9 cellular contexts compared by ENCODE assay signal in the genomic region with DNA sequence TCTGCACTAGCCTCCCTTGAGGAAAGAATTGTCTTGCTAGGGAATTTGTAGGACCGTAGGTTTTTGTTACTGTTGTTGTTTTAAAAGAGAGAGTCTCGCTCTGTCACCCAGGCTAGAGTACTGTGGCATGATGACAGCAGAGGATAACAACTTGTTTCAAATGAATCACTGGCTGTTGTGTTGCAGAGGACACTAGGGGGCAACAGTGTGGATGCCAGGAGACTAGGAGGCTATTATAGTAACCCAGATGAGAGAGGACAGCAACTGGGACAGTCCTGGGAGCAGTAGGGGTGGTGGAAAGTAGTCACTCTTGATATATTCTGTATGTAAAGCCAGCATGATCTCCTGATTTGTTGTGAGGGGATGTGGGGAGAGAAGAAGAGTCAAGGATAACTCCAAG. TPM values are rescaled to one million over a fixed set of nuclear protein-coding genes. Genes with fewer than 3 reads are reported as not detected.
A peak's percentile ranks its signal among the peaks of the same experiment; 100 is the strongest.
DNase-seq lines count a peak whose midpoint lies in the region; ATAC-seq, FAIRE-seq and TF ChIP-seq lines count a peak whose summit lies in the region.
"Had no signal": no experiment of that assay in that cellular context is flagged by ENCODE, and none has a peak within 500 bp of the region (broad histone marks: within the 10 kb centered on the region; RNA-seq: fewer than 3 reads in every experiment).

No MANE protein-coding gene starts in this region.

- ATAC-seq in HG03520 (IDR thresholded peaks at IDR 0.05; ENCODE audit: unreplicated experiment) (peak; percentile 64), GM12878 (peak; percentile 83), GM21515 (IDR thresholded peaks at IDR 0.05; ENCODE audit: unreplicated experiment) (no peak)
- ATAC-seq in naive thymus-derived CD4-positive, alpha-beta T cell = peak; percentile 10

- no peak overlapping the region for H2AFZ ChIP-seq in GM12878 (ENCODE audit: control insufficient read depth, low read depth, low read length)

- H3K9me3 Mint-ChIP-seq in MCF 10A (ENCODE audit: unreplicated experiment) = no peaks in the 10 kb centered on the region
- H3K9me3 Mint-ChIP-seq in naive thymus-derived CD4-positive, alpha-beta T cell = peaks cover 0 to 3% (median 0%) of the 10 kb centered on the region in 11 donors
- H3K9me3 Mint-ChIP-seq in activated T-cell treated with anti-CD3 and anti-CD28 coated beads, Interleukin-2, amount 50 U/mL, for 24 hours = no peaks in the 10 kb centered on the region
- H3K9me3 Mint-ChIP-seq: activated naive CD8-positive, alpha-beta T cell treated with anti-CD3 and anti-CD28 coated beads, Interleukin-2, amount 10 ng/mL, durations not matched to agents 7 days and 5 days had no signal

- WGBS in GM12878 (ENCODE audit: insufficient coverage, insufficient replicate concordance, low lambda C conversion rate, missing lambda C conversion rate) = 14% methylated on average over 2 of the region's 2 CpGs

- no peak overlapping the region for H3K4me2 ChIP-seq in GM12878 (ENCODE audit: control insufficient read depth, insufficient read depth)

- no TSS peak for BruUV-seq in MCF 10A (replicated peaks; lab: Mats Ljungman, UMichigan)
- BruUV-seq in GM12878 (replicated peaks; lab: Mats Ljungman, UMichigan) = no TSS peak

- TF ChIP-seq POLR2A in breast epithelium (IDR thresholded peaks at IDR 0.05) (no peak), GM12878 (IDR thresholded peaks at IDR 0.05; ENCODE audit: low read depth, low read length) (no peak)

- no peaks in the 10 kb centered on the region for H4K20me1 ChIP-seq in GM12878 (ENCODE audit: control insufficient read depth, insufficient read depth)

- H3K9ac ChIP-seq in GM12878 (ENCODE audit: control insufficient read depth, insufficient read depth, low read length) = no peak overlapping the region

- in situ Hi-C loops in GM12878 (cut with MboI) = no loop called here

- POLR2A ChIA-PET in MCF 10A (lab: Yijun Ruan, JAX) (no interaction called here), GM12878 (lab: Charles Lee) (no interaction called here)
- POLR2A ChIA-PET in naive thymus-derived CD4-positive, alpha-beta T cell (lab: Charles Lee) = no interaction called here

- no peaks in the 10 kb centered on the region for H3K36me3 Mint-ChIP-seq in MCF 10A (ENCODE audit: insufficient read depth, unreplicated experiment)
- H3K36me3 Mint-ChIP-seq in naive thymus-derived CD4-positive, alpha-beta T cell = no peaks in the 10 kb centered on the region
- no peaks in the 10 kb centered on the region for H3K36me3 Mint-ChIP-seq in activated T-cell treated with anti-CD3 and anti-CD28 coated beads, Interleukin-2, amount 50 U/mL, for 24 hours (ENCODE audit: low read depth)
- H3K36me3 Mint-ChIP-seq: activated naive CD8-positive, alpha-beta T cell treated with anti-CD3 and anti-CD28 coated beads, Interleukin-2, amount 10 ng/mL, durations not matched to agents 7 days and 5 days had no signal

- H3K4me3 ChIP-seq in breast epithelium = no peak overlapping the region
- H3K4me3 ChIP-seq in GM12878 = no peak overlapping the region
- no peak overlapping the region for H3K4me3 ChIP-seq in naive thymus-derived CD4-positive, alpha-beta T cell (ENCODE audit: low read length)

- FAIRE-seq in GM12878 (lab: Jason Lieb, UNC) = no peak

- peak; percentile 21; the same call in 1 of the 2 replicates for TF ChIP-seq RAD21 in GM12878 (IDR thresholded peaks at IDR 0.05; ENCODE audit: insufficient read depth, low read depth, low read length)

- no peak overlapping the region for H3K27ac ChIP-seq in breast epithelium
- no peak overlapping the region for H3K27ac ChIP-seq in GM12878 (ENCODE audit: control insufficient read depth, insufficient read depth)
- H3K27ac ChIP-seq in naive thymus-derived CD4-positive, alpha-beta T cell (ENCODE audit: low read depth, low read length) = no peak overlapping the region

- H3K27me3 ChIP-seq in breast epithelium (no peaks in the 10 kb centered on the region), GM12878 (replicated peaks in 1 of 2; ENCODE audit: control insufficient read depth in 2 of 2, insufficient read depth in 2 of 2, low read length in 1 of 2) (peaks cover 0 to 2% of the 10 kb centered on the region in 2 experiments; a peak in 2 of 4 replicates)
- H3K27me3 ChIP-seq in naive thymus-derived CD4-positive, alpha-beta T cell (ENCODE audit: control insufficient read depth in 2 of 2, insufficient read depth in 2 of 2, low read length in 2 of 2) = peaks cover 0 to 2% of the 10 kb centered on the region in 2 donors

- H3K9me3 ChIP-seq in breast epithelium (no peaks in the 10 kb centered on the region), GM12878 (replicated peaks; ENCODE audit: control insufficient read depth, insufficient read depth, low read length) (no peaks in the 10 kb centered on the region)
- H3K9me3 ChIP-seq in naive thymus-derived CD4-positive, alpha-beta T cell (ENCODE audit: control insufficient read depth in 2 of 3, low read length in 3 of 3) = no peaks in the 10 kb centered on the region

- CTCF ChIA-PET in MCF 10A (lab: Yijun Ruan, JAX) (interaction anchor here (0.8 to 1.6 kb wide), 3 partner anchors 12 to 35 kb away, joined by 3 to 4 read pairs (median 4); no protein-coding TSS in a partner anchor), GM12878 (lab: Yijun Ruan, JAX) (interaction anchor here (0.7 to 6.4 kb wide), 9 partner anchors 11 to 117 kb away, joined by 4 to 33 read pairs (median 4); no protein-coding TSS in a partner anchor)
- CTCF ChIA-PET in naive thymus-derived CD4-positive, alpha-beta T cell (lab: Charles Lee) = no interaction called here

- H3K36me3 ChIP-seq in breast epithelium = no peaks in the 10 kb centered on the region
- no peaks in the 10 kb centered on the region for H3K36me3 ChIP-seq in GM12878 (ENCODE audit: control insufficient read depth in 2 of 2, insufficient read depth in 2 of 2, low read length in 1 of 2)
- H3K36me3 ChIP-seq in naive thymus-derived CD4-positive, alpha-beta T cell (ENCODE audit: control insufficient read depth in 2 of 3, insufficient read depth in 3 of 3, low read length in 3 of 3) = no peaks in the 10 kb centered on the region

- TF ChIP-seq CTCF in MCF 10A (IDR thresholded peaks at IDR 0.05; ENCODE audit: unreplicated experiment) (peak; percentile 21), breast epithelium (IDR thresholded peaks at IDR 0.05) (no peak), GM12878 (IDR thresholded peaks at IDR 0.05 in 2 of 3, conservative IDR thresholded peaks at IDR 0.05 in 1 of 3; ENCODE audit: control insufficient read depth in 2 of 3, extremely low read depth in 1 of 3, insufficient read depth in 1 of 3, low read depth in 3 of 3, low read length in 3 of 3) (peak; percentile 32 to 47 (median 34); a peak in 3 of 6 replicates)

- no peaks in the 10 kb centered on the region for H3K27me3 Mint-ChIP-seq in MCF 10A (ENCODE audit: insufficient read depth, unreplicated experiment)
- peaks cover 23 to 66% (median 36%) of the 10 kb centered on the region in 5 donors for H3K27me3 Mint-ChIP-seq in naive thymus-derived CD4-positive, alpha-beta T cell
- H3K27me3 Mint-ChIP-seq in activated T-cell treated with anti-CD3 and anti-CD28 coated beads, Interleukin-2, amount 50 U/mL, for 24 hours = peaks cover 26% of the 10 kb centered on the region

- H3K79me2 ChIP-seq in GM12878 (ENCODE audit: control insufficient read depth, insufficient read depth, low read length) = no peaks in the 10 kb centered on the region

- H3K4me1 ChIP-seq in breast epithelium (no peaks in the 10 kb centered on the region), GM12878 (ENCODE audit: control insufficient read depth, insufficient read depth, low read length) (no peaks in the 10 kb centered on the region)
- H3K4me1 ChIP-seq in naive thymus-derived CD4-positive, alpha-beta T cell (ENCODE audit: control insufficient read depth in 2 of 2, insufficient read depth in 2 of 2, low read length in 2 of 2) = no peaks in the 10 kb centered on the region

- peak; percentile 55 for DNase-seq in MCF 10A (ENCODE audit: unreplicated experiment)
- no peak for DNase-seq in breast epithelium (ENCODE audit: low spot score in 2 of 2)
- DNase-seq in GM12878 (ENCODE audit: low read depth, low spot score) = no peak
- DNase-seq in naive thymus-derived CD4-positive, alpha-beta T cell = no peak
- no peak for DNase-seq in activated T-cell treated with anti-CD3 and anti-CD28 coated beads, Interleukin-2, amount 50 U/mL, for 24 hours
- DNase-seq in activated gamma-delta T cell (lab: John Stamatoyannopoulos, UW) = no peak
- DNase-seq: activated naive CD8-positive, alpha-beta T cell treated with anti-CD3 and anti-CD28 coated beads, Interleukin-2, amount 10 ng/mL, durations not matched to agents 7 days and 5 days had no signal

- RAD21 ChIA-PET in GM12878 (lab: Charles Lee; ENCODE audit: unreplicated experiment) = interaction anchor here (1.2 to 2.0 kb wide), 3 partner anchors 10 to 116 kb away, joined by 3 to 8 read pairs (median 8); no protein-coding TSS in a partner anchor

- H3K4me1 Mint-ChIP-seq in MCF 10A (ENCODE audit: insufficient read depth, unreplicated experiment) = peaks cover 25% of the 10 kb centered on the region
- H3K4me1 Mint-ChIP-seq in naive thymus-derived CD4-positive, alpha-beta T cell = no peaks in the 10 kb centered on the region
- no peaks in the 10 kb centered on the region for H3K4me1 Mint-ChIP-seq in activated T-cell treated with anti-CD3 and anti-CD28 coated beads, Interleukin-2, amount 50 U/mL, for 24 hours (ENCODE audit: low read depth)
- H3K4me1 Mint-ChIP-seq: activated naive CD8-positive, alpha-beta T cell treated with anti-CD3 and anti-CD28 coated beads, Interleukin-2, amount 10 ng/mL, durations not matched to agents 7 days and 5 days had no signal

- H3K27ac Mint-ChIP-seq in MCF 10A (ENCODE audit: low read depth, unreplicated experiment) = no peak overlapping the region
- H3K27ac Mint-ChIP-seq in naive thymus-derived CD4-positive, alpha-beta T cell = no peak overlapping the region
- no peak overlapping the region for H3K27ac Mint-ChIP-seq in activated T-cell treated with anti-CD3 and anti-CD28 coated beads, Interleukin-2, amount 50 U/mL, for 24 hours
- H3K27ac Mint-ChIP-seq: activated naive CD8-positive, alpha-beta T cell treated with anti-CD3 and anti-CD28 coated beads, Interleukin-2, amount 10 ng/mL, durations not matched to agents 7 days and 5 days had no signal

- TF ChIP-seq EP300 in GM12878 (IDR thresholded peaks at IDR 0.05; ENCODE audit: borderline replicate concordance in 1 of 2, control insufficient read depth in 1 of 2, low read depth in 2 of 2, low read length in 2 of 2) = no peak

- intact Hi-C loops in MCF 10A (cut with micrococcal nuclease) (no loop called here), breast epithelium (cut with DNase I; ENCODE audit: low total_unique reads) (no loop called here), GM12878 (cut with micrococcal nuclease; ENCODE audit: unreplicated experiment) (no loop called here)
- intact Hi-C loops in naive thymus-derived CD4-positive, alpha-beta T cell (cut with micrococcal nuclease) = loop anchor here in 1 of 2 donors (2.0 kb wide), 1 partner anchor 13 kb away; no protein-coding TSS in a partner anchor

- SMC1A ChIA-PET in GM12878 (lab: Charles Lee; ENCODE audit: uncharacterized antibody, unreplicated experiment) = interaction anchor here (0.7 to 4.0 kb wide), 6 partner anchors 9 to 1083 kb away, joined by 3 to 15 read pairs (median 8); no protein-coding TSS in a partner anchor

- no peak overlapping the region for H3K4me3 Mint-ChIP-seq in MCF 10A (ENCODE audit: unreplicated experiment)
- no peak overlapping the region for H3K4me3 Mint-ChIP-seq in naive thymus-derived CD4-positive, alpha-beta T cell
- H3K4me3 Mint-ChIP-seq in activated T-cell treated with anti-CD3 and anti-CD28 coated beads, Interleukin-2, amount 50 U/mL, for 24 hours = no peak overlapping the region
- H3K4me3 Mint-ChIP-seq: activated naive CD8-positive, alpha-beta T cell treated with anti-CD3 and anti-CD28 coated beads, Interleukin-2, amount 10 ng/mL, durations not matched to agents 7 days and 5 days had no signal

RNA-seq across cellular contexts. Expression of a gene that starts 41.8 kb away (rescaled TPM):
- total RNA-seq in MCF 10A (2022) (0.72 TPM in 1 of 2 replicates, not detected in the other), breast epithelium (100 to 1,000 TPM in 2 of 3 donors, 10 to 100 TPM in 1; 54.0 to 142 (median 129) TPM), GM12878 (2014; rRNA removed) (not detected in 2 replicates), GM12878 (2014; rRNA removed; fragmentation: Illumina TruSeq; extraction: Trizol) (not detected in 2 replicates), GM12878 (2021) (0.21 and 0.27 TPM in 2 replicates)
- total RNA-seq in GM12878 (2013; cell fraction: nucleolus; rRNA removed) = 0.73 TPM in 1 of 2 replicates, not detected in the other
- not detected for polyA plus RNA-seq in GM12878 (2011; ENCODE audit: low read depth)
- polyA plus RNA-seq in GM12878 (2011; rRNA removed) (not detected in 2 replicates), GM12878 (2014; fragmentation: Illumina TruSeq; extraction: Trizol) (not detected in 2 replicates), GM12878 (2014; fragmentation: Nextera tagmentation; extraction: Ambion mirVana) (not detected), GM12878 (2014; rRNA removed) (not detected in 2 replicates), GM12878 (2016; fragmentation: Nextera tagmentation; extraction: Ambion mirVana) (under 1 TPM; 0.11 to 0.14 TPM)
- 0.15 TPM in 1 of 2 replicates, not detected in the other for polyA plus RNA-seq in GM12878 (2011; cell fraction: cytosol; rRNA removed)
- polyA plus RNA-seq in GM12878 (2011; cell fraction: nucleus; rRNA removed) = not detected in 2 replicates
- 0.09 TPM in 1 of 2 replicates, not detected in the other for polyA plus RNA-seq in GM12878 (2012)
- not detected in 2 replicates for polyA minus RNA-seq in GM12878 (2011; rRNA and poly(A)+ RNA removed)
- polyA minus RNA-seq in GM12878 (2011; cell fraction: cytosol; rRNA and poly(A)+ RNA removed) = not detected in 2 replicates
- not detected in 2 replicates for polyA minus RNA-seq in GM12878 (2011; cell fraction: nucleus; rRNA and poly(A)+ RNA removed)
- not detected for total RNA-seq in naive thymus-derived CD4-positive, alpha-beta T cell
- polyA plus RNA-seq in naive thymus-derived CD4-positive, alpha-beta T cell = not detected
- total RNA-seq: activated naive CD8-positive, alpha-beta T cell treated with anti-CD3 and anti-CD28 coated beads, Interleukin-2, amount 10 ng/mL, durations not matched to agents 7 days and 5 days had no signal

RNA-seq across cellular contexts. Expression of a gene that starts 51.0 kb away (rescaled TPM):
- total RNA-seq in MCF 10A (2022) (not detected in 2 replicates), breast epithelium (not detected), GM12878 (2014; rRNA removed) (not detected in 2 replicates), GM12878 (2014; rRNA removed; fragmentation: Illumina TruSeq; extraction: Trizol) (not detected in 2 replicates), GM12878 (2021) (not detected in 2 replicates)
- total RNA-seq in GM12878 (2013; cell fraction: nucleolus; rRNA removed) = not detected in 2 replicates
- polyA plus RNA-seq in GM12878 (2011; ENCODE audit: low read depth) = not detected
- polyA plus RNA-seq in GM12878 (2011; rRNA removed) (not detected in 2 replicates), GM12878 (2014; fragmentation: Illumina TruSeq; extraction: Trizol) (0.03 TPM in 1 of 2 replicates, not detected in the other), GM12878 (2014; fragmentation: Nextera tagmentation; extraction: Ambion mirVana) (not detected), GM12878 (2014; rRNA removed) (not detected in 2 replicates), GM12878 (2016; fragmentation: Nextera tagmentation; extraction: Ambion mirVana) (under 1 TPM in 1 of 2 experiments, not detected in 1; 0.08 TPM)
- polyA plus RNA-seq in GM12878 (2011; cell fraction: cytosol; rRNA removed) = not detected in 2 replicates
- not detected in 2 replicates for polyA plus RNA-seq in GM12878 (2011; cell fraction: nucleus; rRNA removed)
- polyA plus RNA-seq in GM12878 (2012) = not detected in 2 replicates
- not detected in 2 replicates for polyA minus RNA-seq in GM12878 (2011; rRNA and poly(A)+ RNA removed)
- polyA minus RNA-seq in GM12878 (2011; cell fraction: cytosol; rRNA and poly(A)+ RNA removed) = not detected in 2 replicates
- not detected in 2 replicates for polyA minus RNA-seq in GM12878 (2011; cell fraction: nucleus; rRNA and poly(A)+ RNA removed)
- total RNA-seq in naive thymus-derived CD4-positive, alpha-beta T cell = not detected
- not detected for polyA plus RNA-seq in naive thymus-derived CD4-positive, alpha-beta T cell
- total RNA-seq: activated naive CD8-positive, alpha-beta T cell treated with anti-CD3 and anti-CD28 coated beads, Interleukin-2, amount 10 ng/mL, durations not matched to agents 7 days and 5 days had no signal

Comparison
In these comparisons a context has a peak if more than half of its experiments do, and no peak if none do; other contexts are left out.
1. CTCF ChIP-seq: peak in MCF 10A (single experiment) and GM12878 (3 of 3); none in breast epithelium (0 of 3).
2. RNA of a gene that starts 41.8 kb away (total RNA-seq): 54.0 to 142 TPM in breast epithelium; 0.72 TPM in MCF 10A, 0.21 to 0.73 TPM in GM12878 and not detected in naive thymus-derived CD4-positive, alpha-beta T cell; every median in the first group is over 10 times any median in the second.